Comparison of ENCODE assay signal across 1 cellular context in genomic region chr19:34364462-34364829, GRCh38.
TF ChIP-seq lines count a peak whose summit lies in the region.

No MANE protein-coding gene starts in this region.

TF ChIP-seq in H1, 55 proteins besides CTCF, POLR2A, EP300 and RAD21:
- no peak for TF ChIP-seq BCL11A (IDR thresholded peaks at IDR 0.05; ENCODE audit: low read depth in 2 of 2, low read length in 2 of 2)
- no peak for TF ChIP-seq HDAC2 (IDR thresholded peaks at IDR 0.05; ENCODE audit: borderline replicate concordance in 1 of 2, low read depth in 2 of 2, low read length in 2 of 2)
- no peak for TF ChIP-seq PHF8 (conservative IDR thresholded peaks at IDR 0.05; ENCODE audit: low read depth, low read length)
- no peak for TF ChIP-seq JUND (IDR thresholded peaks at IDR 0.05; ENCODE audit: low read length)
- no peak for TF ChIP-seq SIX5 (IDR thresholded peaks at IDR 0.05; ENCODE audit: low read depth, low read length)
- no peak for TF ChIP-seq SRF (IDR thresholded peaks at IDR 0.05; ENCODE audit: low read depth, low read length)
- TF ChIP-seq EZH2 (IDR thresholded peaks at IDR 0.05; ENCODE audit: low read depth, low read length, severe bottlenecking), result no peak
- TF ChIP-seq CREB1 (IDR thresholded peaks at IDR 0.05), result no peak
- TF ChIP-seq SP2 (IDR thresholded peaks at IDR 0.05; ENCODE audit: low read length), result no peak
- no peak for TF ChIP-seq TAF7 (optimal IDR thresholded peaks at IDR 0.05; ENCODE audit: borderline replicate concordance, low read depth, low read length)
